ENCODE assay signal across 8 cellular contexts in genomic region chr1:52920791-52921291, GRCh38. TPM values are rescaled to one million over a fixed set of nuclear protein-coding genes. Genes with fewer than 3 reads are reported as not detected.
A peak's percentile ranks its signal among the peaks of the same experiment; 100 is the strongest.
DNase-seq lines count a peak whose midpoint lies in the region; ATAC-seq and TF ChIP-seq lines count a peak whose summit lies in the region.

No MANE protein-coding gene starts in this region.

- DNase-seq in left ventricle myocardium inferior (peak; percentile 45), sciatic nerve (ENCODE audit: low spot score) (no peak), NAMALWA (ENCODE audit: low spot score) (no peak), KBM-7 (no peak)
- DNase-seq in stimulated activated CD4-positive, alpha-beta T cell treated with anti-CD3 and anti-CD28 coated beads, Interleukin-2, amount 100 ng/mL, for 24 hours = no peak

- in situ Hi-C loops in KBM-7 (cut with MboI; ENCODE audit: low pct_unique_long_range_greater_than_20kb, low sequenced_read_pairs) = no loop called here

- no peaks in the 10 kb centered on the region for H3K36me3 ChIP-seq in left ventricle myocardium inferior

- ATAC-seq in sciatic nerve = peak; percentile 64
- ATAC-seq in HG02763 (IDR thresholded peaks at IDR 0.05; ENCODE audit: unreplicated experiment) = no peak

- no peaks in the 10 kb centered on the region for H3K36me3 Mint-ChIP-seq in activated naive CD8-positive, alpha-beta T cell

- H3K27ac ChIP-seq in left ventricle myocardium inferior (replicated peaks) = peak overlapping the region; percentile 94

- peaks cover 57% of the 10 kb centered on the region for H3K4me1 ChIP-seq in left ventricle myocardium inferior

- H3K27ac Mint-ChIP-seq in activated naive CD8-positive, alpha-beta T cell = peak overlapping the region; percentile 77

- H3K4me1 Mint-ChIP-seq in activated naive CD8-positive, alpha-beta T cell (ENCODE audit: low read depth) = peaks cover 28% of the 10 kb centered on the region

- H3K9me3 ChIP-seq in left ventricle myocardium inferior (replicated peaks) = no peaks in the 10 kb centered on the region

- H3K4me3 ChIP-seq in GM08714 (ENCODE audit: low read length) (peak overlapping the region; percentile 41; the same call in 1 of the 2 replicates), left ventricle myocardium inferior (peak overlapping the region; percentile 83)

- no peaks in the 10 kb centered on the region for H3K9me3 Mint-ChIP-seq in activated naive CD8-positive, alpha-beta T cell (ENCODE audit: low read depth)

- no peaks in the 10 kb centered on the region for H3K27me3 Mint-ChIP-seq in activated naive CD8-positive, alpha-beta T cell

- no peak for TF ChIP-seq CTCF in left ventricle myocardium inferior (IDR thresholded peaks at IDR 0.05; ENCODE audit: borderline replicate concordance)

- H3K27me3 ChIP-seq in left ventricle myocardium inferior (ENCODE audit: low read depth) = peaks cover 11% of the 10 kb centered on the region

- peak overlapping the region; percentile 69 for H3K4me3 Mint-ChIP-seq in activated naive CD8-positive, alpha-beta T cell

- intact Hi-C loops in left ventricle myocardium inferior (cut with micrococcal nuclease) (no loop called here), sciatic nerve (cut with DNase I) (loop anchor here (10.0 kb wide), 1 partner anchor 274 kb away; the partner anchor contains the start of gene CPT2)

RNA-seq across cellular contexts. Expression of gene ECHDC2, which starts 0.7 kb away (rescaled TPM):
- total RNA-seq in left ventricle myocardium inferior (119 TPM), sciatic nerve (233 TPM)

RNA-seq across cellular contexts. Expression of gene SCP2, which starts 6.2 kb away (rescaled TPM):
- 130 TPM for total RNA-seq in left ventricle myocardium inferior
- total RNA-seq in sciatic nerve = 109 TPM
